In the genomic region with DNA sequence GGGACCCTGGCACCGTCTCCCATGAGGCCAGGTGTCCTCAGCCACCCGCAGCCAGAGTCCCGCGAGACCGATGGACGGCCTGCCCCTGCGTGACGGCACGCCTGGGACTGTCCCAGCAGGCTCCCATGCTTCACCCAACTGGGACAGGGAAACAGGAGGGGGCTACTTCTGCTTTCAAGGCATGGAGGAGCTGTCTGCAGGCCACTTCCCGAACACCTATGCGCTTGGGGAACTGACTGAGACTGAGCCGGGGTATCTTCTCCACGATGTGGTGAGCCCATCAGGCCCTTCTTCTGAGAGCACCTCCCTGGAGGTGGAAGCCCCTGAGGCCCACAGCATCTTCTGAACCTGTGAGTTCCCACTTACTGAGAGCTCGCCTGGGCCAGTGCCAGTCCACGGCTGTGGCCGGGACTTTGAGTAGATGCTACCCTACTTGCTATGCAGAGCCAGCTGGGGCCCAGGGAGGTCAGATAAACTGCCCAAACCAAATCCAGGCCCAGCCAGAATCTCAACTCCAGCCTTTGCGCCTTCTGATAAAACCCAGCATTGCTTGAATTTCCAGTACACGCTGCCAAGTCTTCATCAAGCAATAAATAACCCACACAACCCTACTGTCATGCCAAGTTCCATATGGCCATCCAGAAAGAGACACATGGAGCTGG, we compare ENCODE assay signal across 8 cellular contexts.
DNase-seq lines count a peak whose midpoint lies in the region; TF ChIP-seq lines count a peak whose summit lies in the region.
"Not testable (repeated sequence)": the region's sequence is repeated elsewhere in the genome, so short reads cannot be mapped to it uniquely, and the experiment has no call there.

No MANE protein-coding gene starts in this region.

- H3K9ac ChIP-seq in skeletal muscle satellite cell (ENCODE audit: low read depth, low read length), result not testable (repeated sequence)

- H3K27ac ChIP-seq in 22Rv1 (peak overlapping the region; percentile 79), VCaP (peak overlapping the region; percentile 67), angular gyrus (ENCODE audit: low read depth, low read length) (peak overlapping the region; percentile 24)

- not testable (repeated sequence) for H3K27me3 ChIP-seq in skeletal muscle satellite cell (ENCODE audit: control insufficient read depth, insufficient read depth, low read length)

- H3K36me3 ChIP-seq in skeletal muscle satellite cell (ENCODE audit: insufficient read depth, low read length), result peaks cover 13% of the 10 kb centered on the region

- H3K9me3 ChIP-seq in skeletal muscle satellite cell (replicated peaks; ENCODE audit: low read length), result not testable (repeated sequence)

- peaks cover 77% of the 10 kb centered on the region for H3K4me1 ChIP-seq in skeletal muscle satellite cell (ENCODE audit: control insufficient read depth, insufficient read depth, low read length)

- DNase-seq in GM04503 (ENCODE audit: low read depth), result peak; percentile 70
- peak; percentile 15 for DNase-seq in NCI-H1092 treated with DMSO at 0.1 percent for 48 hours (lab: John Stamatoyannopoulos, UW)
- DNase-seq in fibroblast of peridontal ligament (ENCODE audit: extremely low read depth), result peak; percentile 33
- DNase-seq in mesenteric fat pad (ENCODE audit: low spot score), result peak; percentile 89

- peak overlapping the region; percentile 76 for H3K4me2 ChIP-seq in skeletal muscle satellite cell (ENCODE audit: low read length)

- H3K4me3 ChIP-seq in skeletal muscle satellite cell (ENCODE audit: low read length), result not testable (repeated sequence)

- not testable (repeated sequence) for TF ChIP-seq CTCF in 22Rv1 (IDR thresholded peaks at IDR 0.05); VCaP (conservative IDR thresholded peaks at IDR 0.05)

Comparison
In these comparisons a context has a peak if more than half of its experiments do, and no peak if none do; other contexts are left out.
1. H3K27ac ChIP-seq: peak in every context shown above with its lines; median percentile 79 in 22Rv1; 67 in VCaP; 24 in angular gyrus.
2. DNase-seq: peak in every context shown above with its lines; median percentile 89 in mesenteric fat pad; 70 in GM04503; 33 in fibroblast of peridontal ligament; 15 in NCI-H1092 treated with DMSO at 0.1 percent for 48 hours.